Comparison of ENCODE assay signal across 17 cellular contexts in the genomic region with DNA sequence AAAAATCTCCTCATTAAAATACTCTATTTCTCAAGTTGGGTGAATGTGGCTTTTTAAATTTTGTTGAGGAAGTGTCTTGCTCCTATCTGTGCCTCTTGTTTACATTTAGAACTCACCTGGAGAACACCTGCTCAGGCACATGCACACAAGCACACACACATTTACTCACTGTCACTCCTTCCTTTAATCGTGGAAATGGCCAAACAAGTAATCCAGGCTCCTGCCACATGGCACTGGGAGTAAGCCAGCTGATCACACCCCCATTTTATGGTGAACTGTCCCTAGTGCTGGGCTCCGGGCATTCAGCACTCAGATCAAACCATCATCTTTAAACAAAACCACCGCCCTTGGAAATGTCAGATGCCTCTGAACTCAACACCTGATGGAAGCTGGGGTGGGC.
A peak's percentile ranks its signal among the peaks of the same experiment; 100 is the strongest.
DNase-seq lines count a peak whose midpoint lies in the region; ATAC-seq, FAIRE-seq and TF ChIP-seq lines count a peak whose summit lies in the region.
"Had no signal": no experiment of that assay in that cellular context is flagged by ENCODE, and none has a peak within 500 bp of the region (broad histone marks: within the 10 kb centered on the region; RNA-seq: fewer than 3 reads in every experiment).

No MANE protein-coding gene starts in this region.

- intact Hi-C loops in GM12878 (cut with micrococcal nuclease; ENCODE audit: unreplicated experiment), result no loop called here
- intact Hi-C loops in pancreas (cut with DNase I), result loop anchor here in 1 of 3 donors (10.0 kb wide), 1 partner anchor 50 kb away; no protein-coding TSS in a partner anchor
- intact Hi-C loops in left ventricle myocardium superior (cut with micrococcal nuclease), result no loop called here

- H3K4me2 ChIP-seq in GM12878 (ENCODE audit: control insufficient read depth, insufficient read depth), result no peak overlapping the region

- BruUV-seq in GM12878 (replicated peaks; lab: Mats Ljungman, UMichigan), result no TSS peak

- 94% methylated on average over 3 of the region's 3 CpGs for WGBS in GM12878 (ENCODE audit: insufficient coverage, insufficient replicate concordance, low lambda C conversion rate, missing lambda C conversion rate)
- WGBS in pancreas, 2 donors, result 29 to 36% methylated on average over 3 of the region's 3 CpGs

- no peak for TF ChIP-seq POLR2A in GM12878 (IDR thresholded peaks at IDR 0.05; ENCODE audit: low read depth, low read length)

- H3K9ac ChIP-seq in GM12878 (ENCODE audit: control insufficient read depth, insufficient read depth, low read length), result no peak overlapping the region

- TF ChIP-seq RAD21 in GM12878 (IDR thresholded peaks at IDR 0.05; ENCODE audit: insufficient read depth, low read depth, low read length), result no peak

- no peak overlapping the region for H2AFZ ChIP-seq in GM12878 (ENCODE audit: control insufficient read depth, low read depth, low read length)

- TF ChIP-seq EP300 in GM12878 (IDR thresholded peaks at IDR 0.05; ENCODE audit: borderline replicate concordance in 1 of 2, control insufficient read depth in 1 of 2, low read depth in 2 of 2, low read length in 2 of 2), result no peak

- FAIRE-seq in GM12878 (lab: Jason Lieb, UNC) (no peak), pancreas (lab: Jason Lieb, UNC) (no peak), RCC 7860 (lab: Jason Lieb, UNC) (no peak)
- FAIRE-seq: A204.1, G401.6, HTR-8/SVneo had no signal

- DNase-seq in NCI-H1417 (lab: John Stamatoyannopoulos, UW), result peak in 2 of 3 experiments; percentile 1 to 9
- no peak for DNase-seq in NCI-H1417 treated with DMSO at 0.1 percent for 48 hours (lab: John Stamatoyannopoulos, UW)
- DNase-seq in NCI-H774 (lab: John Stamatoyannopoulos, UW), result peak; percentile 13
- no peak for DNase-seq in GM12878 (ENCODE audit: low read depth, low spot score)
- peak in 4 of 6 donors; percentile 49 to 79 (median 66) for DNase-seq in pancreas
- DNase-seq in KG1 (lab: John Stamatoyannopoulos, UW), result no peak
- no peak for DNase-seq in left ventricle myocardium superior
- DNase-seq in RCC 7860 (ENCODE audit: low spot score), result no peak
- DNase-seq: C1 segment of cervical spinal cord, COR-L47, DMS79 treated with DMSO at 0.1 percent for 48 hours, HCEC 1CT, NCI-H446, SIG-M5 had no signal

- RAD21 ChIA-PET in GM12878 (lab: Charles Lee; ENCODE audit: unreplicated experiment), result interaction anchor here (12.2 kb wide), 1 partner anchor 17 kb away, joined by 377 read pairs; no protein-coding TSS in a partner anchor

- no peak for TF ChIP-seq CTCF in GM12878 (IDR thresholded peaks at IDR 0.05 in 2 of 3, conservative IDR thresholded peaks at IDR 0.05 in 1 of 3; ENCODE audit: control insufficient read depth in 2 of 3, extremely low read depth in 1 of 3, insufficient read depth in 1 of 3, low read depth in 3 of 3, low read length in 3 of 3)
- no peak for TF ChIP-seq CTCF in pancreas (IDR thresholded peaks at IDR 0.05)

- no peak overlapping the region for H3K4me3 ChIP-seq in GM12878
- no peak overlapping the region for H3K4me3 ChIP-seq in pancreas

- CTCF ChIA-PET in GM12878 (lab: Yijun Ruan, JAX), result no interaction called here

- POLR2A ChIA-PET in GM12878 (lab: Charles Lee), result interaction anchor here (1.1 to 18.6 kb wide), 2 partner anchors 10 to 21 kb away, joined by 4 to 414 read pairs; no protein-coding TSS in a partner anchor

- H4K20me1 ChIP-seq in GM12878 (ENCODE audit: control insufficient read depth, insufficient read depth), result no peaks in the 10 kb centered on the region

- H3K36me3 ChIP-seq in GM12878 (ENCODE audit: control insufficient read depth in 2 of 2, insufficient read depth in 2 of 2, low read length in 1 of 2) (peaks cover 4 to 29% of the 10 kb centered on the region in 2 experiments; a peak in 3 of 4 replicates), pancreas (no peaks in the 10 kb centered on the region)

- no peak for ATAC-seq in GM12878
- ATAC-seq in pancreas, result peak; percentile 25 to 67 (median 42)
- no peak for ATAC-seq in left ventricle myocardium superior

- in situ Hi-C loops in GM12878 (cut with MboI), result no loop called here

- H3K27ac ChIP-seq in GM12878 (ENCODE audit: control insufficient read depth, insufficient read depth) (peak overlapping the region; percentile 99; the same call in 1 of the 2 replicates), pancreas (peak overlapping the region in 3 of 4 donors; percentile 68 to 94 (median 91))

- H3K27me3 ChIP-seq in GM12878 (replicated peaks in 1 of 2; ENCODE audit: control insufficient read depth in 2 of 2, insufficient read depth in 2 of 2, low read length in 1 of 2), result no peaks in the 10 kb centered on the region
- no peaks in the 10 kb centered on the region for H3K27me3 ChIP-seq in pancreas

- H3K4me1 ChIP-seq in GM12878 (ENCODE audit: control insufficient read depth, insufficient read depth, low read length), result peaks cover 32% of the 10 kb centered on the region
- H3K4me1 ChIP-seq in pancreas, result peaks cover 57 to 69% (median 64%) of the 10 kb centered on the region in 3 donors

- H3K79me2 ChIP-seq in GM12878 (ENCODE audit: control insufficient read depth, insufficient read depth, low read length), result no peaks in the 10 kb centered on the region

- H3K9me3 ChIP-seq in GM12878 (replicated peaks; ENCODE audit: control insufficient read depth, insufficient read depth, low read length) (no peaks in the 10 kb centered on the region), pancreas (no peaks in the 10 kb centered on the region)

- SMC1A ChIA-PET in GM12878 (lab: Charles Lee; ENCODE audit: uncharacterized antibody, unreplicated experiment), result interaction anchor here (19.5 kb wide), 1 partner anchor 17 kb away, joined by 618 read pairs; no protein-coding TSS in a partner anchor

TF ChIP-seq in GM12878, 131 proteins besides CTCF, POLR2A, EP300 and RAD21:
- TF ChIP-seq SMARCA5 (IDR thresholded peaks at IDR 0.05) (no peak), ZSCAN29 (IDR thresholded peaks at IDR 0.05) (no peak), TCF7 (IDR thresholded peaks at IDR 0.05; ENCODE audit: borderline replicate concordance) (no peak), CBX5 (IDR thresholded peaks at IDR 0.05; ENCODE audit: low read depth) (no peak), IRF4 (IDR thresholded peaks at IDR 0.05; ENCODE audit: low read depth, low read length) (no peak), POU2F2 (IDR thresholded peaks at IDR 0.05; ENCODE audit: borderline replicate concordance, low read depth, low read length) (no peak), ZNF274 (IDR thresholded peaks at IDR 0.05; ENCODE audit: insufficient read depth, insufficient read length) (no peak), PAX5 (IDR thresholded peaks at IDR 0.05; ENCODE audit: borderline replicate concordance, low read depth, low read length) (no peak), ASH2L (IDR thresholded peaks at IDR 0.05; ENCODE audit: borderline replicate concordance, low read depth) (no peak), BACH1 (IDR thresholded peaks at IDR 0.05; ENCODE audit: borderline replicate concordance) (no peak)
- TF ChIP-seq, protein P1, sequence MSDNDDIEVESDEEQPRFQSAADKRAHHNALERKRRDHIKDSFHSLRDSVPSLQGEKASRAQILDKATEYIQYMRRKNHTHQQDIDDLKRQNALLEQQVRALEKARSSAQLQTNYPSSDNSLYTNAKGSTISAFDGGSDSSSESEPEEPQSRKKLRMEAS (IDR thresholded peaks at IDR 0.05; ENCODE audit: low read depth, low read length), result no peak
- TF ChIP-seq, protein P2, sequence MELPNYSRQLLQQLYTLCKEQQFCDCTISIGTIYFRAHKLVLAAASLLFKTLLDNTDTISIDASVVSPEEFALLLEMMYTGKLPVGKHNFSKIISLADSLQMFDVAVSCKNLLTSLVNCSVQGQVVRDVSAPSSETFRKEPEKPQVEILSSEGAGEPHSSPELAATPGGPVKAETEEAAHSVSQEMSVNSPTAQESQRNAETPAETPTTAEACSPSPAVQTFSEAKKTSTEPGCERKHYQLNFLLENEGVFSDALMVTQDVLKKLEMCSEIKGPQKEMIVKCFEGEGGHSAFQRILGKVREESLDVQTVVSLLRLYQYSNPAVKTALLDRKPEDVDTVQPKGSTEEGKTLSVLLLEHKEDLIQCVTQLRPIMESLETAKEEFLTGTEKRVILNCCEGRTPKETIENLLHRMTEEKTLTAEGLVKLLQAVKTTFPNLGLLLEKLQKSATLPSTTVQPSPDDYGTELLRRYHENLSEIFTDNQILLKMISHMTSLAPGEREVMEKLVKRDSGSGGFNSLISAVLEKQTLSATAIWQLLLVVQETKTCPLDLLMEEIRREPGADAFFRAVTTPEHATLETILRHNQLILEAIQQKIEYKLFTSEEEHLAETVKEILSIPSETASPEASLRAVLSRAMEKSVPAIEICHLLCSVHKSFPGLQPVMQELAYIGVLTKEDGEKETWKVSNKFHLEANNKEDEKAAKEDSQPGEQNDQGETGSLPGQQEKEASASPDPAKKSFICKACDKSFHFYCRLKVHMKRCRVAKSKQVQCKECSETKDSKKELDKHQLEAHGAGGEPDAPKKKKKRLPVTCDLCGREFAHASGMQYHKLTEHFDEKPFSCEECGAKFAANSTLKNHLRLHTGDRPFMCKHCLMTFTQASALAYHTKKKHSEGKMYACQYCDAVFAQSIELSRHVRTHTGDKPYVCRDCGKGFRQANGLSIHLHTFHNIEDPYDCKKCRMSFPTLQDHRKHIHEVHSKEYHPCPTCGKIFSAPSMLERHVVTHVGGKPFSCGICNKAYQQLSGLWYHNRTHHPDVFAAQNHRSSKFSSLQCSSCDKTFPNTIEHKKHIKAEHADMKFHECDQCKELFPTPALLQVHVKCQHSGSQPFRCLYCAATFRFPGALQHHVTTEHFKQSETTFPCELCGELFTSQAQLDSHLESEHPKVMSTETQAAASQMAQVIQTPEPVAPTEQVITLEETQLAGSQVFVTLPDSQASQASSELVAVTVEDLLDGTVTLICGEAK (IDR thresholded peaks at IDR 0.05; ENCODE audit: borderline replicate concordance), result no peak
- TF ChIP-seq, protein P3, sequence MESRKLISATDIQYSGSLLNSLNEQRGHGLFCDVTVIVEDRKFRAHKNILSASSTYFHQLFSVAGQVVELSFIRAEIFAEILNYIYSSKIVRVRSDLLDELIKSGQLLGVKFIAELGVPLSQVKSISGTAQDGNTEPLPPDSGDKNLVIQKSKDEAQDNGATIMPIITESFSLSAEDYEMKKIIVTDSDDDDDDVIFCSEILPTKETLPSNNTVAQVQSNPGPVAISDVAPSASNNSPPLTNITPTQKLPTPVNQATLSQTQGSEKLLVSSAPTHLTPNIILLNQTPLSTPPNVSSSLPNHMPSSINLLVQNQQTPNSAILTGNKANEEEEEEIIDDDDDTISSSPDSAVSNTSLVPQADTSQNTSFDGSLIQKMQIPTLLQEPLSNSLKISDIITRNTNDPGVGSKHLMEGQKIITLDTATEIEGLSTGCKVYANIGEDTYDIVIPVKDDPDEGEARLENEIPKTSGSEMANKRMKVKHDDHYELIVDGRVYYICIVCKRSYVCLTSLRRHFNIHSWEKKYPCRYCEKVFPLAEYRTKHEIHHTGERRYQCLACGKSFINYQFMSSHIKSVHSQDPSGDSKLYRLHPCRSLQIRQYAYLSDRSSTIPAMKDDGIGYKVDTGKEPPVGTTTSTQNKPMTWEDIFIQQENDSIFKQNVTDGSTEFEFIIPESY (IDR thresholded peaks at IDR 0.05), result no peak

Comparison
In these comparisons a context has a peak if more than half of its experiments do, and no peak if none do; other contexts are left out.
1. DNase-seq: peak in NCI-H1417 (2 of 3), NCI-H774 (single experiment) and pancreas (4 of 6); none in NCI-H1417 treated with DMSO at 0.1 percent for 48 hours (single experiment), GM12878 (single experiment), KG1 (single experiment), left ventricle myocardium superior (single experiment) and RCC 7860 (single experiment).
2. ATAC-seq: peak in pancreas (4 of 4); none in GM12878 (single experiment) and left ventricle myocardium superior (single experiment).